In genomic region chr6:137550527-137550926, GRCh38 we compare ENCODE assay signal across 34 cellular contexts. TPM values are rescaled to one million over a fixed set of nuclear protein-coding genes. Genes with fewer than 3 reads are reported as not detected.
DNase-seq lines count a peak whose midpoint lies in the region; TF ChIP-seq lines count a peak whose summit lies in the region.
"Had no signal": no experiment of that assay in that cellular context is flagged by ENCODE, and none has a peak within 500 bp of the region (broad histone marks: within the 10 kb centered on the region; RNA-seq: fewer than 3 reads in every experiment).

No MANE protein-coding gene starts in this region.

- H3K9me3 ChIP-seq in endodermal cell (ENCODE audit: control insufficient read depth, low read length): no peaks in the 10 kb centered on the region
- no peaks in the 10 kb centered on the region for H3K9me3 ChIP-seq in Caco-2
- H3K9me3 ChIP-seq: A549, left lung, pancreas, testis had no signal

- DNase-seq in DMS 273 (lab: John Stamatoyannopoulos, UW; ENCODE audit: unreplicated experiment) (peak; percentile 90), NCI-H1436 (lab: John Stamatoyannopoulos, UW) (peak; percentile 55), NCI-H524 (lab: John Stamatoyannopoulos, UW) (peak; percentile 95 to 98), endodermal cell (no peak), Caco-2 (no peak), NCI-H2196 (lab: John Stamatoyannopoulos, UW; ENCODE audit: unreplicated experiment) (no peak), SK-N-DZ (ENCODE audit: low spot score) (no peak), GF-D8 (lab: John Stamatoyannopoulos, UW) (no peak)
- DNase-seq: activated CD4-positive, alpha-beta memory T cell treated with anti-CD3 and anti-CD28 coated beads, Interleukin-2, amount 10 ng/mL, durations not matched to agents 7 days and 5 days; activated CD4-positive, alpha-beta T cell treated with anti-CD3 and anti-CD28 coated beads for 1 hour; activated CD8-positive, alpha-beta memory T cell treated with anti-CD3 and anti-CD28 coated beads, Interleukin-2, amount 50 U/mL, for 4 hours; activated naive CD4-positive, alpha-beta T cell; activated naive CD8-positive, alpha-beta T cell treated with anti-CD3 and anti-CD28 coated beads, Interleukin-2, amount 50 U/mL, for 24 hours; AML-193; caudate nucleus; CD4-positive, alpha-beta T cell; cortex of kidney; effector memory CD4-positive, alpha-beta T cell; EL; erythroblast; H9; KG1; left lung; mesendoderm; NCI-H226; pancreas; PC-9; small intestine; stimulated activated naive CD8-positive, alpha-beta T cell treated with anti-CD3 and anti-CD28 coated beads, Interleukin-15, Interleukin-2, amounts not matched to agents 100 U/mL and 50 U/mL, for 24 hours; T-helper 17 cell; testis had no signal

- intact Hi-C loops in Caco-2 (cut with micrococcal nuclease; ENCODE audit: unreplicated experiment): no loop called here

- H3K36me3 ChIP-seq in endodermal cell (ENCODE audit: control insufficient read depth, insufficient read depth, low read length): no peaks in the 10 kb centered on the region
- no peaks in the 10 kb centered on the region for H3K36me3 ChIP-seq in Caco-2 (ENCODE audit: control insufficient read depth, insufficient read depth, low read length)
- H3K36me3 ChIP-seq: left lung, pancreas had no signal

- H3K4me3 ChIP-seq in endodermal cell (ENCODE audit: low read length) (no peak overlapping the region), Caco-2 (ENCODE audit: low read depth, low read length) (no peak overlapping the region)
- H3K4me3 ChIP-seq: A549, left lung, pancreas, PC-9, testis had no signal

- no peak overlapping the region for H3K9ac ChIP-seq in endodermal cell (ENCODE audit: extremely low read depth, low read length, poor library complexity, severe bottlenecking)

- no peak for TF ChIP-seq CTCF in endodermal cell (conservative IDR thresholded peaks at IDR 0.05)
- TF ChIP-seq CTCF in Caco-2 (IDR thresholded peaks at IDR 0.05; ENCODE audit: insufficient read depth in 1 of 2, low read depth in 1 of 2, low read length in 1 of 2, severe bottlenecking in 1 of 2, unreplicated experiment in 1 of 2): no peak

- H3K27ac ChIP-seq in endodermal cell (ENCODE audit: low read depth, low read length): peak overlapping the region; percentile 36
- H3K27ac ChIP-seq: A549, left lung, pancreas, PC-9, testis had no signal

- peaks cover 2% of the 10 kb centered on the region for H3K4me1 Mint-ChIP-seq in endodermal cell
- H3K4me1 Mint-ChIP-seq in Caco-2 (ENCODE audit: low read depth, unreplicated experiment): peaks cover 15% of the 10 kb centered on the region
- H3K4me1 Mint-ChIP-seq: activated CD4-positive, alpha-beta memory T cell treated with anti-CD3 and anti-CD28 coated beads, Interleukin-2, amount 10 ng/mL, durations not matched to agents 7 days and 5 days; activated naive CD8-positive, alpha-beta T cell treated with anti-CD3 and anti-CD28 coated beads, Interleukin-2, amount 50 U/mL, for 24 hours; T-helper 17 cell had no signal

- H3K27me3 ChIP-seq in endodermal cell (ENCODE audit: control insufficient read depth, insufficient read depth, low read length, poor library complexity, severe bottlenecking) (no peaks in the 10 kb centered on the region), Caco-2 (replicated peaks; ENCODE audit: control insufficient read depth, insufficient read depth, low read length) (no peaks in the 10 kb centered on the region)
- H3K27me3 ChIP-seq: left lung, pancreas, testis had no signal

- 38% methylated on average over 4 of the region's 4 CpGs; no CpG with 5 or more reads in 1 of the 2 experiments for WGBS in endodermal cell (ENCODE audit: insufficient coverage in 1 of 2, insufficient read length in 1 of 2), 2 experiments

- H3K4me3 Mint-ChIP-seq in endodermal cell: no peak overlapping the region
- H3K4me3 Mint-ChIP-seq in Caco-2 (ENCODE audit: unreplicated experiment): no peak overlapping the region
- H3K4me3 Mint-ChIP-seq: activated CD4-positive, alpha-beta memory T cell treated with anti-CD3 and anti-CD28 coated beads, Interleukin-2, amount 10 ng/mL, durations not matched to agents 7 days and 5 days; activated naive CD8-positive, alpha-beta T cell treated with anti-CD3 and anti-CD28 coated beads, Interleukin-2, amount 50 U/mL, for 24 hours; CD4-positive, alpha-beta T cell; H9; neural crest cell; T-helper 17 cell had no signal

- H3K36me3 Mint-ChIP-seq in endodermal cell (ENCODE audit: low read depth): no peaks in the 10 kb centered on the region
- H3K36me3 Mint-ChIP-seq in Caco-2 (ENCODE audit: insufficient read depth, unreplicated experiment): no peaks in the 10 kb centered on the region

- H3K27ac Mint-ChIP-seq in endodermal cell (no peak overlapping the region), Caco-2 (ENCODE audit: unreplicated experiment) (no peak overlapping the region)
- H3K27ac Mint-ChIP-seq: activated CD4-positive, alpha-beta memory T cell treated with anti-CD3 and anti-CD28 coated beads, Interleukin-2, amount 10 ng/mL, durations not matched to agents 7 days and 5 days; activated naive CD8-positive, alpha-beta T cell treated with anti-CD3 and anti-CD28 coated beads, Interleukin-2, amount 50 U/mL, for 24 hours; CD4-positive, alpha-beta T cell; H9; T-helper 17 cell had no signal

- CTCF ChIA-PET in Caco-2 (lab: Charles Lee): no interaction called here

- H3K27me3 Mint-ChIP-seq in endodermal cell (ENCODE audit: insufficient read depth) (peaks cover 5% of the 10 kb centered on the region), Caco-2 (ENCODE audit: insufficient read depth, unreplicated experiment) (no peaks in the 10 kb centered on the region)
- H3K27me3 Mint-ChIP-seq: activated naive CD8-positive, alpha-beta T cell treated with anti-CD3 and anti-CD28 coated beads, Interleukin-2, amount 50 U/mL, for 24 hours; CD4-positive, alpha-beta T cell had no signal

- H3K9me3 Mint-ChIP-seq in endodermal cell: no peaks in the 10 kb centered on the region
- H3K9me3 Mint-ChIP-seq in Caco-2 (ENCODE audit: unreplicated experiment): no peaks in the 10 kb centered on the region
- H3K9me3 Mint-ChIP-seq: CD4-positive, alpha-beta T cell; H9 had no signal

- H3K4me1 ChIP-seq in endodermal cell (ENCODE audit: control insufficient read depth, insufficient read depth, low read length) (no peaks in the 10 kb centered on the region), Caco-2 (peaks cover 10% of the 10 kb centered on the region)
- H3K4me1 ChIP-seq: A549, left lung, pancreas, testis had no signal

- BruUV-seq in Caco-2 (replicated peaks; lab: Mats Ljungman, UMichigan): no TSS peak

- POLR2A ChIA-PET in Caco-2 (lab: Charles Lee): no interaction called here

RNA-seq across cellular contexts. Expression of gene OLIG3, which starts 56.3 kb away (rescaled TPM):
- total RNA-seq in endodermal cell: not detected
- 42.2 TPM for polyA plus RNA-seq in endodermal cell (2013, experiment 1 of 2)
- 31.6 TPM for polyA plus RNA-seq in endodermal cell (2013, experiment 2 of 2)
- total RNA-seq in Caco-2 (2022): 0.21 TPM in 1 of 2 replicates, not detected in the other
- not detected in 2 replicates for polyA plus RNA-seq in SK-N-DZ (2014; cell fraction: cytosol; rRNA removed)
- not detected in 2 replicates for polyA plus RNA-seq in SK-N-DZ (2014; cell fraction: nucleus; rRNA removed)
- total RNA-seq: CD4-positive, alpha-beta T cell; left lung; MCF 10A; PC-9; testis had no signal
- polyA plus RNA-seq: A549, small intestine had no signal

Comparison
In these comparisons a context has a peak if more than half of its experiments do, and no peak if none do; other contexts are left out.
1. DNase-seq: peak in DMS 273 (single experiment), NCI-H1436 (single experiment) and NCI-H524 (2 of 2); none in endodermal cell (single experiment), Caco-2 (0 of 2), NCI-H2196 (single experiment), SK-N-DZ (single experiment) and GF-D8 (single experiment).